In the genomic region with DNA sequence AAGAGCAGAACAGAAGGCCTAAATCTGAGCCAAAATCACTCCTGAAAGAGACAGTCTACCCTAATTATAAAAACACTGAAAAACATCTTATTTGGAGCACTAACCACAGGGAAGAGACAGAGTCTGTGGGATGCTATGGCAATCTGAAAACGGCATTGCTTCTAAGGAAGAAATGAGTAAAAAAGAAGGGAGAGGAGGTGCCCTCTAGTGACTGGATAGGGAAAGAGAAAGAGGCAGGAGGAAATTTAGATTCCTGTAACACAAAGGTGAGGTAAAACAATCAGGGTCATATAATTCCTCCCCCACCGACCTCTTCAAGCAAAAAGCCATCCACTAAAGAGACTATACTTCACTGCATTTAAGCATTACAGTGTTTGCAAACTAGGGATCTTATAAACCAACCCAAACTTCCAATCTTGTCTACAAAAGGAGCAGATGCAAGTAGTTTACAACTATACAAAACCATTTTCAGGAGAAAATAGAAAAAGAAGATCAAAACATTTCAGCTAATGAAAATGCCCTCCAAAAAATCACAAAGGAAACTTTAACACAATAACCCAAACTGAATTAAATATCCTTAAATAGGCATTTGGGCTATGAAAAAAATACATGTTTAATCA, we compare ENCODE assay signal across 9 cellular contexts. TPM values are rescaled to one million over a fixed set of nuclear protein-coding genes. Genes with fewer than 3 reads are reported as not detected.
DNase-seq lines count a peak whose midpoint lies in the region; ATAC-seq and TF ChIP-seq lines count a peak whose summit lies in the region.
"Had no signal": no experiment of that assay in that cellular context is flagged by ENCODE, and none has a peak within 500 bp of the region (broad histone marks: within the 10 kb centered on the region; RNA-seq: fewer than 3 reads in every experiment).

No MANE protein-coding gene starts in this region.

- peaks cover 0 to 22% (median 0%) of the 10 kb centered on the region in 9 donors for H3K36me3 ChIP-seq in heart right ventricle
- peaks cover 9% of the 10 kb centered on the region for H3K36me3 ChIP-seq in right atrium auricular region

- H3K27me3 Mint-ChIP-seq in effector memory CD8-positive, alpha-beta T cell: no peaks in the 10 kb centered on the region

- H3K27me3 ChIP-seq in heart right ventricle (no peaks in the 10 kb centered on the region), right atrium auricular region (no peaks in the 10 kb centered on the region)

- ATAC-seq in heart right ventricle: no peak
- no peak for ATAC-seq in effector memory CD8-positive, alpha-beta T cell (replicated peaks)
- no peak for ATAC-seq in GM21619 (IDR thresholded peaks at IDR 0.05; ENCODE audit: unreplicated experiment)
- no peak for ATAC-seq in GM21576 (IDR thresholded peaks at IDR 0.05; ENCODE audit: unreplicated experiment)

- H3K4me3 ChIP-seq in heart right ventricle (no peak overlapping the region), right atrium auricular region (no peak overlapping the region)

- TF ChIP-seq CTCF in heart right ventricle (IDR thresholded peaks at IDR 0.05) (peak in 8 of 9 donors; percentile 19 to 59 (median 48)), right atrium auricular region (IDR thresholded peaks at IDR 0.05) (peak in 1 of 2 donors; percentile 56)

- WGBS in heart right ventricle, 2 donors: 11 to 21% methylated on average over 2 of the region's 2 CpGs

- H3K9me3 ChIP-seq in heart right ventricle (peaks cover 0 to 37% (median 15%) of the 10 kb centered on the region in 11 donors), right atrium auricular region (peaks cover 0 to 23% of the 10 kb centered on the region in 2 donors)

- H3K27ac ChIP-seq in heart right ventricle: no peak overlapping the region
- H3K27ac ChIP-seq in right atrium auricular region: no peak overlapping the region

- no peaks in the 10 kb centered on the region for H3K9me3 Mint-ChIP-seq in effector memory CD8-positive, alpha-beta T cell

- peaks cover 0 to 15% (median 5%) of the 10 kb centered on the region in 9 donors for H3K4me1 ChIP-seq in heart right ventricle
- no peaks in the 10 kb centered on the region for H3K4me1 ChIP-seq in right atrium auricular region

- intact Hi-C loops in heart right ventricle (cut with DNase I): loop anchor here in 2 of 10 donors (10.0 kb wide), 2 partner anchors 57 to 107 kb away; a partner anchor contains a TSS

- DNase-seq in heart right ventricle (no peak), right atrium auricular region (ENCODE audit: low spot score) (no peak), NCI-H82 (lab: John Stamatoyannopoulos, UW) (peak; percentile 53), mucosa of gallbladder (ENCODE audit: low spot score) (no peak), DMS153 treated with DMSO at 0.1 percent for 48 hours (lab: John Stamatoyannopoulos, UW; ENCODE audit: unreplicated experiment) (no peak)
- DNase-seq in effector memory CD8-positive, alpha-beta T cell: no peak
- DNase-seq: SW 1271 had no signal

- H3K36me3 Mint-ChIP-seq in effector memory CD8-positive, alpha-beta T cell (ENCODE audit: insufficient read depth): peaks cover 11% of the 10 kb centered on the region

- H3K4me3 Mint-ChIP-seq in effector memory CD8-positive, alpha-beta T cell: peak overlapping the region in 1 of 2 donors; percentile 15

- H3K27ac Mint-ChIP-seq in effector memory CD8-positive, alpha-beta T cell: peak overlapping the region; percentile 2 to 42

- H3K4me1 Mint-ChIP-seq in effector memory CD8-positive, alpha-beta T cell (ENCODE audit: low read depth in 2 of 2): peaks cover 17 to 19% of the 10 kb centered on the region in 2 donors

RNA-seq across cellular contexts. Expression of a gene that starts 32.6 kb away (rescaled TPM):
- total RNA-seq in heart right ventricle: 10 to 100 TPM in 7 of 10 donors, 1 to 10 TPM in 3; 6.8 to 14.1 (median 11.0) TPM
- polyA plus RNA-seq in heart right ventricle: 1 to 10 TPM; 7.9 to 8.1 TPM
- 10 to 100 TPM; 22.7 to 28.6 TPM for total RNA-seq in right atrium auricular region
- total RNA-seq in mucosa of gallbladder: 47.9 TPM
